29 cellular contexts compared by ENCODE assay signal in the genomic region with DNA sequence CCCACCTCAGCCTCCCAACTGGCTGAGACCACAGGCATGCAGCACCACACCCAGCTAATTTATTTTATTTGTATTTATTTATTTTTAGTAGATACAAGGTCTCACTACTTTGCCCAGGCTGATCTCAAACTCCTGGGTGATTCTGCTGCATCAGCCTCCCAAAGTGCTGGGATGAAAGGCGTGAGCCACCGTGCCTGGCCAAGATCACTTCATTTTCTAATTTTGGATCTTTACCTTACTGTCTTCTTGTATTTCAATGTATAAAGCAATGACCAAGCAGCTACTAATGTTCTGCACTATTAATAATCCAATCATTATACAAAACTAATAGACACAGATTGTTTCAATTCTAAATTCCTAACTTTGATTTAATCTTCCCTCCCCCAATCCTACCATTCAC.
"Had no signal": no experiment of that assay in that cellular context is flagged by ENCODE, and none has a peak within 500 bp of the region (broad histone marks: within the 10 kb centered on the region; RNA-seq: fewer than 3 reads in every experiment).

No MANE protein-coding gene starts in this region.

- H3K27ac ChIP-seq: colonic mucosa, epithelial cell of prostate, neutrophil, pancreas, skin epidermis, spleen, suprapubic skin, thyroid gland, vagina had no signal

- FAIRE-seq: islet of Langerhans, pancreas had no signal

- H3K36me3 ChIP-seq: colonic mucosa, pancreas, thyroid gland, vagina had no signal

- H3K4me1 Mint-ChIP-seq: endodermal cell; naive B cell; neural crest cell; stimulated activated memory B cell treated with anti-CD40 and anti-IgM and Interleukin-4, amounts not matched to agents 10 μg/mL and 1 μg/mL and 100 μg/mL, for 72 hours; stimulated activated naive CD8-positive, alpha-beta T cell treated with anti-CD3 and anti-CD28 coated beads, Interleukin-15, amount 100 ng/mL, for 72 hours had no signal

- H3K27me3 ChIP-seq: colonic mucosa, gastroesophageal sphincter, heart right ventricle, neutrophil, pancreas, spleen, suprapubic skin, thyroid gland, vagina had no signal

- H3K4me1 ChIP-seq: colonic mucosa, thyroid gland had no signal

- H3K27ac Mint-ChIP-seq: dendritic cell treated with granulocyte-macrophage colony-stimulating factor and Interleukin-4, amounts not matched to agents 40 ng/mL and 50 ng/mL, for 4 days; endodermal cell; mesothelial cell of epicardium; natural killer cell treated with Interleukin-12 subunit alpha and Interleukin-12 subunit beta and Interleukin-15 and Interleukin-18, amount 100 ng/mL, for 72 hours; stimulated activated memory B cell treated with anti-CD40 and anti-IgM and Interleukin-4, amounts not matched to agents 10 μg/mL and 1 μg/mL and 100 μg/mL, for 72 hours; stimulated activated naive CD8-positive, alpha-beta T cell treated with anti-CD3 and anti-CD28 coated beads, Interleukin-15, amount 100 ng/mL, for 72 hours had no signal

- H3K36me3 Mint-ChIP-seq: natural killer cell treated with Interleukin-12 subunit alpha and Interleukin-12 subunit beta and Interleukin-15 and Interleukin-18, amount 100 ng/mL, for 72 hours had no signal

- H3K27me3 Mint-ChIP-seq: dendritic cell treated with granulocyte-macrophage colony-stimulating factor and Interleukin-4, amounts not matched to agents 40 ng/mL and 50 ng/mL, for 4 days; naive B cell; natural killer cell treated with Interleukin-12 subunit alpha and Interleukin-12 subunit beta and Interleukin-15 and Interleukin-18, amount 100 ng/mL, for 72 hours; stimulated activated memory B cell treated with anti-CD40 and anti-IgM and Interleukin-4, amounts not matched to agents 10 μg/mL and 1 μg/mL and 100 μg/mL, for 72 hours; stimulated activated naive CD8-positive, alpha-beta T cell treated with anti-CD3 and anti-CD28 coated beads, Interleukin-15, amount 100 ng/mL, for 72 hours had no signal

- ATAC-seq: esophagus mucosa; gastroesophageal sphincter; heart right ventricle; left cardiac atrium; mucosa of descending colon; natural killer cell treated with Interleukin-12 subunit alpha and Interleukin-12 subunit beta and Interleukin-15 and Interleukin-18, amount 100 ng/mL, for 72 hours; stimulated activated memory B cell treated with anti-CD40 and anti-IgM and Interleukin-4, amounts not matched to agents 10 μg/mL and 1 μg/mL and 100 μg/mL, for 72 hours; stimulated activated naive CD8-positive, alpha-beta T cell treated with anti-CD3 and anti-CD28 coated beads, Interleukin-15, amount 100 ng/mL, for 72 hours had no signal

- H3K9me3 Mint-ChIP-seq: dendritic cell treated with granulocyte-macrophage colony-stimulating factor and Interleukin-4, amounts not matched to agents 40 ng/mL and 50 ng/mL, for 4 days; natural killer cell treated with Interleukin-12 subunit alpha and Interleukin-12 subunit beta and Interleukin-15 and Interleukin-18, amount 100 ng/mL, for 72 hours; neural crest cell; stimulated activated memory B cell treated with anti-CD40 and anti-IgM and Interleukin-4, amounts not matched to agents 10 μg/mL and 1 μg/mL and 100 μg/mL, for 72 hours; stimulated activated naive CD8-positive, alpha-beta T cell treated with anti-CD3 and anti-CD28 coated beads, Interleukin-15, amount 100 ng/mL, for 72 hours had no signal

- H3K4me3 ChIP-seq: colonic mucosa, gastroesophageal sphincter, heart right ventricle, mucosa of descending colon, pancreas, skin epidermis, spleen, suprapubic skin, thyroid gland, vagina had no signal

- H3K9me3 ChIP-seq: colonic mucosa, gastroesophageal sphincter, mucosa of descending colon, neutrophil, pancreas, spleen, suprapubic skin, thyroid gland, vagina had no signal

- H3K4me3 Mint-ChIP-seq: dendritic cell treated with granulocyte-macrophage colony-stimulating factor and Interleukin-4, amounts not matched to agents 40 ng/mL and 50 ng/mL, for 4 days; endodermal cell; mesothelial cell of epicardium; naive B cell; natural killer cell treated with Interleukin-12 subunit alpha and Interleukin-12 subunit beta and Interleukin-15 and Interleukin-18, amount 100 ng/mL, for 72 hours; neural crest cell; stimulated activated memory B cell treated with anti-CD40 and anti-IgM and Interleukin-4, amounts not matched to agents 10 μg/mL and 1 μg/mL and 100 μg/mL, for 72 hours; stimulated activated naive CD8-positive, alpha-beta T cell treated with anti-CD3 and anti-CD28 coated beads, Interleukin-15, amount 100 ng/mL, for 72 hours had no signal

- DNase-seq: colonic mucosa; effector CD8-positive, alpha-beta T cell; endodermal cell; foreskin fibroblast; heart right ventricle; hippocampal formation; left cardiac atrium; mesenchymal stem cell; mucosa of descending colon; naive B cell; pancreas; spleen; stimulated activated CD4-positive, alpha-beta T cell treated with anti-CD3 and anti-CD28 coated beads, Interleukin-4, amount 100 ng/mL, for 4 hours; stimulated activated naive CD8-positive, alpha-beta T cell treated with anti-CD3 and anti-CD28 coated beads, Interleukin-15, amount 100 ng/mL, for 72 hours; thyroid gland; trophoblast cell had no signal
